Comparison of ENCODE assay signal across 8 cellular contexts in the genomic region with DNA sequence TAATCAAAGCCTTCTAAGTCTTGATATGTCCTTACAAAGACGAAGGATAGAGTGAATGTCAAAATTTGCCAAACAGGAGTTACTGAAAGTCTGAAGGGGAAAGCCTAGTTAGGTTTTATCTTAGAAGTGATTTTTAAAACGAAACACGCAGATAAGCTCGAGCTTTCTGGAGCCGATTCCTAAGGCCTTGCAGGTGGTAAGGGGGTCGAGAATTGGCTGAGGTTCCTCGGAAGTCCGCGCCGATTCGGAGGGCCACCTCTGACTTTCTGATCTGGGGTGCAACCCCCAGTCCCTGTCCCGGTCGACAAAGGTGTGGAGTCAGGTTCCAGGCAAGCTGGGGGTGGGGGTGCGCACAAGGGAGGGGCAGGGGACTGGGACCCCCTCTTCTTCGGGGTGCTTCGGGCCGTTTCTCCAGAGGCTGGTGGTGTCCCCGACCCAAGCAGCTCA. TPM values are rescaled to one million over a fixed set of nuclear protein-coding genes. Genes with fewer than 3 reads are reported as not detected.
DNase-seq lines count a peak whose midpoint lies in the region; ATAC-seq and TF ChIP-seq lines count a peak whose summit lies in the region.

No MANE protein-coding gene starts in this region.

- H3K27ac ChIP-seq in DOHH2 (ENCODE audit: low read depth, low read length) (peak overlapping the region; percentile 75), neutrophil (peak overlapping the region; percentile 74)

- H3K9me3 ChIP-seq in DOHH2 (ENCODE audit: control insufficient read depth, insufficient read depth, low read length) (no peaks in the 10 kb centered on the region), neutrophil (no peaks in the 10 kb centered on the region)

- H3K4me1 Mint-ChIP-seq in endothelial cell (ENCODE audit: unreplicated experiment): peaks cover 46% of the 10 kb centered on the region

- H3K36me3 Mint-ChIP-seq in endothelial cell (ENCODE audit: low read depth, unreplicated experiment): peaks cover 7% of the 10 kb centered on the region

- DNase-seq in H7 (no peak), SK-N-DZ (ENCODE audit: low spot score) (peak; percentile 15), endothelial cell (ENCODE audit: low spot score) (no peak), AG20443 (ENCODE audit: low spot score) (no peak), NCI-H2196 (lab: John Stamatoyannopoulos, UW; ENCODE audit: unreplicated experiment) (no peak)

- H3K9me3 Mint-ChIP-seq in endothelial cell (ENCODE audit: unreplicated experiment): no peaks in the 10 kb centered on the region

- TF ChIP-seq CTCF in DOHH2 (IDR thresholded peaks at IDR 0.05; ENCODE audit: low read depth, low read length, poor library complexity, severe bottlenecking) (no peak), endothelial cell (IDR thresholded peaks at IDR 0.05; ENCODE audit: unreplicated experiment) (no peak), neutrophil (IDR thresholded peaks at IDR 0.05) (no peak)

- H3K27ac Mint-ChIP-seq in endothelial cell (ENCODE audit: unreplicated experiment): peak overlapping the region; percentile 84

- ATAC-seq in HG03469 (IDR thresholded peaks at IDR 0.05; ENCODE audit: unreplicated experiment): no peak

- peak overlapping the region; percentile 95 for H3K4me2 ChIP-seq in DOHH2 (ENCODE audit: low read length)

- H3K4me3 ChIP-seq in DOHH2 (ENCODE audit: low read length): peak overlapping the region; percentile 81
- H3K4me3 ChIP-seq in H7 (ENCODE audit: insufficient read depth, low read depth, low read length): peak overlapping the region; percentile 88
- H3K4me3 ChIP-seq in neutrophil (ENCODE audit: low read depth in 1 of 2, low read length in 1 of 2): peak overlapping the region; percentile 67 to 80

- peaks cover 9% of the 10 kb centered on the region for H3F3A ChIP-seq in DOHH2 (ENCODE audit: control insufficient read depth, insufficient read depth)

- H3K27me3 Mint-ChIP-seq in endothelial cell (ENCODE audit: unreplicated experiment): peaks cover 16% of the 10 kb centered on the region

- H4K20me1 ChIP-seq in DOHH2 (ENCODE audit: control insufficient read depth, insufficient read depth, low read depth, low read length): peaks cover 29% of the 10 kb centered on the region

- peaks cover 30% of the 10 kb centered on the region for H3K36me3 ChIP-seq in DOHH2 (ENCODE audit: control insufficient read depth, low read length)
- no peaks in the 10 kb centered on the region for H3K36me3 ChIP-seq in H7 (replicated peaks; ENCODE audit: control insufficient read depth, insufficient read depth, low read length)
- H3K36me3 ChIP-seq in neutrophil: no peaks in the 10 kb centered on the region

- peaks cover 44% of the 10 kb centered on the region for H3K4me1 ChIP-seq in DOHH2 (ENCODE audit: control insufficient read depth, low read length)
- H3K4me1 ChIP-seq in neutrophil (ENCODE audit: control insufficient read depth in 1 of 2, insufficient read depth in 1 of 2, low read depth in 1 of 2, low read length in 1 of 2): peaks cover 25% of the 10 kb centered on the region in 2 experiments

- H3K4me3 Mint-ChIP-seq in endothelial cell (ENCODE audit: unreplicated experiment): peak overlapping the region; percentile 90

- H3K27me3 ChIP-seq in DOHH2 (ENCODE audit: control insufficient read depth, low read length) (no peaks in the 10 kb centered on the region), H7 (ENCODE audit: control insufficient read depth, insufficient read depth, low read length) (no peaks in the 10 kb centered on the region), neutrophil (peaks cover 21% of the 10 kb centered on the region)

- peaks cover 53% of the 10 kb centered on the region for H3K79me2 ChIP-seq in DOHH2 (ENCODE audit: control insufficient read depth, low read length)

- no peaks in the 10 kb centered on the region for H3K9me2 ChIP-seq in DOHH2 (replicated peaks; ENCODE audit: control insufficient read depth, low read length)

RNA-seq across cellular contexts. Expression of a gene that starts 0.7 kb away (rescaled TPM):
- 46.7 and 52.0 TPM in 2 replicates for total RNA-seq in H7 (2014; rRNA removed; shearing (Covaris generic))
- polyA plus RNA-seq in SK-N-DZ (2014; cell fraction: cytosol; rRNA removed): 50.5 and 52.6 TPM in 2 replicates
- polyA plus RNA-seq in SK-N-DZ (2014; cell fraction: nucleus; rRNA removed): 35.6 and 51.8 TPM in 2 replicates
- total RNA-seq in endothelial cell (ENCODE audit: unreplicated experiment): 54.5 TPM
